Comparison of ENCODE assay signal across 24 cellular contexts in the genomic region with DNA sequence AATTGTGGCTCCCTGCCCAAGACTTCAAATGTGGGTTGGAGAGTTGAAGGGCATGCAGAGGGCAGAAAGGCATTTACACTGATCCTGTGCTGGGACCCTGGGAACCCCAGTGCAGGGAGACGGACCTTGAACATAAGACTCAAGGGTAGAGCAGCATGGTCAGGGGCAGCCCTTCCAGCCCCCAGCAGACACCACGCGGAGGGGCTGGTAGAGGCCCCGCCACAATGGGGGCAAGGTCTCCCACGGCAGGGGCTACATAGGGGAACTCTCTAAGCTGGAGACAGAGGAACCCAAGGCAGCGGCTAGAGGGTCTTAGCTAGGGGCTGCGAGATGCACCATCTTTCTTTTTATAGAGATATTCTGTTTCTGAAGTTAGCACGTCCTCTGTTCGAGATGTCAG. TPM values are rescaled to one million over a fixed set of nuclear protein-coding genes. Genes with fewer than 3 reads are reported as not detected.
A peak's percentile ranks its signal among the peaks of the same experiment; 100 is the strongest.
DNase-seq lines count a peak whose midpoint lies in the region; ATAC-seq and TF ChIP-seq lines count a peak whose summit lies in the region.
"Had no signal": no experiment of that assay in that cellular context is flagged by ENCODE, and none has a peak within 500 bp of the region (broad histone marks: within the 10 kb centered on the region; RNA-seq: fewer than 3 reads in every experiment).

No MANE protein-coding gene starts in this region.

- ATAC-seq in Right ventricle myocardium inferior, result no peak
- no peak for ATAC-seq in Right ventricle myocardium superior (ENCODE audit: poor library complexity)
- ATAC-seq in right lobe of liver, result no peak
- no peak for ATAC-seq in GM21529 (IDR thresholded peaks at IDR 0.05; ENCODE audit: unreplicated experiment)
- ATAC-seq: GM12878 had no signal

- WGBS in esophagus muscularis mucosa, result 91% methylated on average over 9 of the region's 9 CpGs
- 67% methylated on average over 3 of the region's 9 CpGs for WGBS in right lobe of liver (ENCODE audit: insufficient coverage, low coverage, low lambda C conversion rate, missing lambda C conversion rate)

- H3K27me3 ChIP-seq in right atrium auricular region, result no peaks in the 10 kb centered on the region
- H3K27me3 ChIP-seq in esophagus muscularis mucosa, result peaks cover 0 to 64% (median 0%) of the 10 kb centered on the region in 4 donors
- H3K27me3 ChIP-seq in right lobe of liver, result no peaks in the 10 kb centered on the region
- H3K27me3 ChIP-seq: BE2C, BLaER1 had no signal

- H3K4me3 ChIP-seq in right atrium auricular region (no peak overlapping the region), esophagus muscularis mucosa (no peak overlapping the region), right lobe of liver (no peak overlapping the region)
- H3K4me3 ChIP-seq: BLaER1, GM12878 had no signal

- no peak for TF ChIP-seq EP300 in esophagus muscularis mucosa (IDR thresholded peaks at IDR 0.05)

- H3K27ac ChIP-seq in right atrium auricular region (no peak overlapping the region), esophagus muscularis mucosa (replicated peaks in 1 of 4) (no peak overlapping the region), right lobe of liver (no peak overlapping the region)
- H3K27ac ChIP-seq: BLaER1 had no signal

- no peak for TF ChIP-seq POLR2A in esophagus muscularis mucosa (IDR thresholded peaks at IDR 0.05; ENCODE audit: low read depth)
- TF ChIP-seq POLR2A in right lobe of liver (IDR thresholded peaks at IDR 0.05), result no peak

- peak; percentile 34 for DNase-seq in right atrium auricular region (ENCODE audit: low spot score)
- no peak for DNase-seq in Right ventricle myocardium inferior (ENCODE audit: missing footprints)
- DNase-seq in GM20000 (ENCODE audit: low spot score), result peak; percentile 5
- DNase-seq in esophagus muscularis mucosa (ENCODE audit: extremely low spot score), result peak; percentile 83
- DNase-seq in Right ventricle myocardium superior, result no peak
- no peak for DNase-seq in right lobe of liver
- DNase-seq: 8988T; ACHN; BE2C; C1 segment of cervical spinal cord; CD4-positive, alpha-beta memory T cell; CD4-positive, CD25-positive, alpha-beta regulatory T cell; CD8-positive, alpha-beta memory T cell; COR-L47; DMS 273 treated with DMSO at 0.1 percent for 48 hours; DMS153; DMS53; DMS79; DND-41; EL; GDM1 had no signal

- H3K36me3 ChIP-seq in right atrium auricular region (no peaks in the 10 kb centered on the region), esophagus muscularis mucosa (no peaks in the 10 kb centered on the region), right lobe of liver (no peaks in the 10 kb centered on the region)
- H3K36me3 ChIP-seq: BE2C, BLaER1 had no signal

- TF ChIP-seq CTCF in right atrium auricular region (IDR thresholded peaks at IDR 0.05) (no peak), GM20000 (IDR thresholded peaks at IDR 0.05; ENCODE audit: extremely low read depth, missing control alignments) (no peak), esophagus muscularis mucosa (IDR thresholded peaks at IDR 0.05) (no peak), right lobe of liver (IDR thresholded peaks at IDR 0.05) (no peak)

- H3K4me1 ChIP-seq in right atrium auricular region, result no peaks in the 10 kb centered on the region
- H3K4me1 ChIP-seq in esophagus muscularis mucosa, result no peaks in the 10 kb centered on the region
- H3K4me1 ChIP-seq in right lobe of liver, result no peaks in the 10 kb centered on the region
- H3K4me1 ChIP-seq: BE2C had no signal

- H3K9me3 ChIP-seq in right atrium auricular region (peaks cover 0 to 8% of the 10 kb centered on the region in 2 donors), esophagus muscularis mucosa (no peaks in the 10 kb centered on the region), right lobe of liver (no peaks in the 10 kb centered on the region)
- H3K9me3 ChIP-seq: BE2C had no signal

- intact Hi-C loops in Right ventricle myocardium inferior (cut with DNase I) (no loop called here), esophagus muscularis mucosa (cut with DNase I) (no loop called here), Right ventricle myocardium superior (cut with DNase I) (no loop called here), right lobe of liver (cut with DNase I) (no loop called here)

RNA-seq across cellular contexts. Expression of a gene that starts 45.2 kb away (rescaled TPM):
- total RNA-seq in right atrium auricular region, result 1 to 10 TPM; 5.8 to 6.9 TPM
- total RNA-seq in Right ventricle myocardium inferior, result 7.9 TPM
- 1 to 10 TPM; 2.9 to 7.3 (median 5.2) TPM for total RNA-seq in esophagus muscularis mucosa
- 6.2 TPM for total RNA-seq in Right ventricle myocardium superior
- under 1 TPM in 1 of 6 experiments, not detected in 5; 0.12 TPM for total RNA-seq in right lobe of liver
- total RNA-seq: CD4-positive, alpha-beta memory T cell; CD4-positive, CD25-positive, alpha-beta regulatory T cell; CD8-positive, alpha-beta memory T cell; GM12878 had no signal

Comparison
In these comparisons a context has a peak if more than half of its experiments do, and no peak if none do; other contexts are left out.
1. DNase-seq: peak in right atrium auricular region (single experiment), GM20000 (single experiment) and esophagus muscularis mucosa (single experiment); none in Right ventricle myocardium inferior (single experiment), Right ventricle myocardium superior (single experiment) and right lobe of liver (0 of 3).